In the genomic region with DNA sequence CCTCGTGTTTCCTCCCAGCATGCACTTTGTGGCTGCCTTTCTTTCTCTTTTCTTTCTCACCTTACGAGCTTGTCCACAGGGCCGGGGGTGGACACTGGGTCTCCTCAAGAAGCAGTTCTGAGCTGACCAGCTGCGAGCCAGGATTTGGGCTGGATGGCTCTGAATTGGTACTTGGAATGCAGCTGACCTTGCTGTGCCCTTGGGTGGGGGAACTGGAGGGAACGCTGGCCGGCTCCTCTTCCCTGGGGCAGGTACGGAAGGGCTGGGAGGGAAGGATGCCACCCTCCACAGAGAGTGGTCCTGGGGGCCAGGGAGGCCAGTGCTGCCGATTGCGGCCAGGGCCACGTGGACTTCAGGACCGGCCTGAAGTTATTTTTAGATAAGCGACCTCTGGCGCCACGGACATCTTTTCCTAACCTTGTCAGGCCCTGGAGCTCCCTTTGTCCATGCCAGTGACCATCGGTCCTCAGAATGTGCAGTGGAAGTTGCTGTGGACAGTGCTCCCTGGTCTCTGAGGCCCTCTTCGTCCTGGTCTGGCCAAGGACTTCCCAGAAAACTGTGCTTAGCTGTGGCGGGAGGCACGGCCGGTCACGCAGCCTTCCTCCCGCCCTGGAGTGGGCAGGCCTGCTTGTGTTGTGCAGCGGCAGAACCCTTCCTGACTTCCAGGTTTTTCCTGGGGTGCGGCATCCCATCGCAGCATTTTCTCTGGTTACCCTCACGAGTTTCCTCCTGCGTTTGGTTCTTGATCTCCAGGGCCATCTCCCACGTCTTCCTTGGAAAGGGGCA, we compare ENCODE assay signal across 27 cellular contexts. TPM values are rescaled to one million over a fixed set of nuclear protein-coding genes. Genes with fewer than 3 reads are reported as not detected.
DNase-seq lines count a peak whose midpoint lies in the region; ATAC-seq, FAIRE-seq and TF ChIP-seq lines count a peak whose summit lies in the region.
"Had no signal": no experiment of that assay in that cellular context is flagged by ENCODE, and none has a peak within 500 bp of the region (broad histone marks: within the 10 kb centered on the region; RNA-seq: fewer than 3 reads in every experiment).

No MANE protein-coding gene starts in this region.

- no peak for TF ChIP-seq POLR2A in H1 (IDR thresholded peaks at IDR 0.05; ENCODE audit: control extremely low read depth in 1 of 2, low read depth in 2 of 2, low read length in 2 of 2)

- H4K20me1 ChIP-seq in BLaER1 treated with 17β-estradiol and CSF1 and Interleukin-3, amounts not matched to agents 10 nM and 100 nM, result peaks cover 91 to 97% (median 93%) of the 10 kb centered on the region in 11 experiments
- H4K20me1 ChIP-seq in GM23338 (replicated peaks; ENCODE audit: insufficient read depth) (peaks cover 6% of the 10 kb centered on the region; the same call in 1 of the 2 replicates), H1 (replicated peaks in 1 of 2; ENCODE audit: control insufficient read depth in 1 of 2, insufficient read depth in 2 of 2, low read length in 2 of 2) (peaks cover 7 to 13% of the 10 kb centered on the region in 2 experiments)

- TF ChIP-seq EP300 in H1 (IDR thresholded peaks at IDR 0.05; ENCODE audit: borderline replicate concordance in 1 of 2, low read depth in 2 of 2, low read length in 2 of 2), result no peak

- H3K79me2 ChIP-seq in GM23338 (replicated peaks; ENCODE audit: insufficient read depth), result peaks cover 4% of the 10 kb centered on the region
- H3K79me2 ChIP-seq in H1 (ENCODE audit: control insufficient read depth in 1 of 2, insufficient read depth in 2 of 2, low read length in 2 of 2), result peaks cover 0 to 12% of the 10 kb centered on the region in 2 experiments; a peak in 1 of 4 replicates

- H3K4me2 ChIP-seq in BLaER1 treated with 17β-estradiol and CSF1 and Interleukin-3, amounts not matched to agents 10 nM and 100 nM, result peak overlapping the region; percentile 29 to 91 (median 66)
- H3K4me2 ChIP-seq in GM23338, result no peak overlapping the region
- no peak overlapping the region for H3K4me2 ChIP-seq in H1 (ENCODE audit: insufficient read depth in 1 of 2, low read depth in 2 of 2, low read length in 2 of 2)

- no peak overlapping the region for H4K91ac ChIP-seq in H1 (replicated peaks; ENCODE audit: insufficient read length, low read length)

- H3K14ac ChIP-seq in H1 (ENCODE audit: insufficient read length), result no peak overlapping the region

- ATAC-seq in GM23338, result no peak
- ATAC-seq: activated CD8-positive, alpha-beta T cell treated with anti-CD3 and anti-CD28 coated beads, Interleukin-2, amount 10 ng/mL, durations not matched to agents 7 days and 5 days; activated T-cell treated with anti-CD3 and anti-CD28 coated beads, Interleukin-2, amount 50 U/mL, for 4 hours had no signal

- H2BK120ac ChIP-seq in H1 (replicated peaks; ENCODE audit: low read depth, low read length), result no peak overlapping the region

- DNase-seq in GM23338 (ENCODE audit: low spot score), result no peak
- no peak for DNase-seq in H1 (ENCODE audit: low read depth in 1 of 2, low spot score in 2 of 2)
- DNase-seq in osteocyte (ENCODE audit: extremely low spot score, unreplicated experiment), result no peak
- no peak for DNase-seq in NCI-H2171 (lab: John Stamatoyannopoulos, UW)
- DNase-seq in nucleus accumbens (lab: John Stamatoyannopoulos, UW), result no peak
- DNase-seq in GF-D8 (lab: John Stamatoyannopoulos, UW), result no peak
- DNase-seq in NCI-H1436 (lab: John Stamatoyannopoulos, UW), result no peak
- DNase-seq: activated CD4-positive, CD25-positive, alpha-beta regulatory T cell treated with anti-CD3 and anti-CD28 coated beads, Interleukin-2, amount 50 U/mL, for 72 hours; activated CD8-positive, alpha-beta T cell treated with anti-CD3 and anti-CD28 coated beads, Interleukin-2, amount 10 ng/mL, durations not matched to agents 7 days and 5 days; activated naive CD4-positive, alpha-beta T cell treated with anti-CD3 and anti-CD28 coated beads for 36 hours; activated T-cell treated with anti-CD3 and anti-CD28 coated beads, Interleukin-2, amount 50 U/mL, for 4 hours; CD4-positive, CD25-positive, alpha-beta regulatory T cell; colonic mucosa; DMS 273 treated with DMSO at 0.1 percent for 48 hours; hypothalamus; lower lobe of right lung; NCI-H1694; NCI-H524; NK-92 treated with Interleukin-12 subunit alpha and Interleukin-12 subunit beta, amount 100 ng/mL, for 24 hours; transverse colon had no signal

- no peaks in the 10 kb centered on the region for H3K9me2 ChIP-seq in GM23338 (ENCODE audit: insufficient read depth)

- no peak overlapping the region for H2AK5ac ChIP-seq in H1 (ENCODE audit: low read depth, low read length)

- 92% methylated on average over 25 of the region's 27 CpGs; no CpG with 5 or more reads in 1 of the 2 experiments for WGBS in H1 (ENCODE audit: extremely low coverage in 1 of 2, insufficient coverage in 1 of 2, insufficient read length in 1 of 2, insufficient replicate concordance in 2 of 2, low coverage in 1 of 2, low lambda C conversion rate in 2 of 2, missing lambda C conversion rate in 1 of 2), 2 experiments

- no peak overlapping the region for H4K5ac ChIP-seq in H1 (ENCODE audit: insufficient read length, low read depth, low read length)

- no peak overlapping the region for H3K4me3 ChIP-seq in BLaER1 treated with 17β-estradiol and CSF1 and Interleukin-3, amounts not matched to agents 10 nM and 100 nM
- H3K4me3 ChIP-seq in GM23338, result no peak overlapping the region
- no peak overlapping the region for H3K4me3 ChIP-seq in H1 (ENCODE audit: extremely low read depth in 1 of 4, insufficient read depth in 2 of 4, low read depth in 3 of 4, low read length in 4 of 4)
- H3K4me3 ChIP-seq: colonic mucosa, esophagus muscularis mucosa, lower lobe of right lung, transverse colon had no signal

- H3K9ac ChIP-seq in BLaER1 treated with 17β-estradiol and CSF1 and Interleukin-3, amounts not matched to agents 10 nM and 100 nM, result peak overlapping the region in 4 of 11 experiments; percentile 38 to 55 (median 41); a peak in 4 of 22 replicates
- H3K9ac ChIP-seq in H1 (replicated peaks in 1 of 4; ENCODE audit: extremely low read depth in 1 of 4, low read depth in 3 of 4, low read length in 3 of 4), result no peak overlapping the region

- H3K27ac Mint-ChIP-seq in GM23338 (peak overlapping the region; percentile 63; the same call in 1 of the 2 replicates), osteocyte (ENCODE audit: unreplicated experiment) (peak overlapping the region; percentile 18)
- H3K27ac Mint-ChIP-seq: activated CD8-positive, alpha-beta T cell treated with anti-CD3 and anti-CD28 coated beads, Interleukin-2, amount 10 ng/mL, durations not matched to agents 7 days and 5 days; activated naive CD4-positive, alpha-beta T cell treated with anti-CD3 and anti-CD28 coated beads for 36 hours; CD4-positive, CD25-positive, alpha-beta regulatory T cell; stimulated activated naive CD8-positive, alpha-beta T cell treated with anti-CD3 and anti-CD28 coated beads, Interleukin-15, Interleukin-2, amounts not matched to agents 100 ng/mL and 50 ng/mL, for 24 hours had no signal

- H3K23ac ChIP-seq in H1 (ENCODE audit: insufficient read length), result no peak overlapping the region

- H3K56ac ChIP-seq in H1 (replicated peaks; ENCODE audit: insufficient read length, low read depth, low read length), result no peak overlapping the region

- H2BK12ac ChIP-seq in H1 (ENCODE audit: low read depth, low read length), result 0 out of 2 replicates have a peak overlapping the region, but pooled peaks have one; percentile 39

- FAIRE-seq in H1 (lab: Jason Lieb, UNC), result no peak
- FAIRE-seq: frontal cortex, islet of Langerhans, TTC549 had no signal

- H3K36me3 Mint-ChIP-seq in GM23338 (ENCODE audit: low read depth) (peaks cover 13% of the 10 kb centered on the region), osteocyte (ENCODE audit: unreplicated experiment) (peaks cover 11% of the 10 kb centered on the region)

- 0 out of 22 replicates have a peak overlapping the region, but pooled peaks of 2 of the 11 experiments have one; percentile 2 to 6 for H3K27ac ChIP-seq in BLaER1 treated with 17β-estradiol and CSF1 and Interleukin-3, amounts not matched to agents 10 nM and 100 nM
- H3K27ac ChIP-seq in GM23338 (ENCODE audit: low read depth) (no peak overlapping the region), H1 (ENCODE audit: low read depth, low read length) (no peak overlapping the region)
- H3K27ac ChIP-seq: colonic mucosa, esophagus muscularis mucosa, lower lobe of right lung, neutrophil, transverse colon had no signal

- H2BK15ac ChIP-seq in H1 (ENCODE audit: low read length), result no peak overlapping the region

- TF ChIP-seq CTCF in GM23338 (conservative IDR thresholded peaks at IDR 0.05; ENCODE audit: low read depth in 2 of 2) (no peak), H1 (IDR thresholded peaks at IDR 0.05; ENCODE audit: control extremely low read depth in 1 of 3, insufficient read depth in 1 of 3, low read depth in 1 of 3, low read length in 3 of 3) (no peak), osteocyte (IDR thresholded peaks at IDR 0.05) (no peak)

- no peak overlapping the region; the same call in 1 of the 2 replicates for H3K18ac ChIP-seq in H1 (ENCODE audit: extremely low read depth, low read length)

- peaks cover 7% of the 10 kb centered on the region for H3K27me3 Mint-ChIP-seq in GM23338 (ENCODE audit: insufficient read depth, low read depth, poor library complexity)
- H3K27me3 Mint-ChIP-seq in osteocyte (ENCODE audit: unreplicated experiment), result no peaks in the 10 kb centered on the region
- H3K27me3 Mint-ChIP-seq: CD4-positive, CD25-positive, alpha-beta regulatory T cell; stimulated activated naive CD8-positive, alpha-beta T cell treated with anti-CD3 and anti-CD28 coated beads, Interleukin-15, Interleukin-2, amounts not matched to agents 100 ng/mL and 50 ng/mL, for 24 hours had no signal

- H3K9me3 Mint-ChIP-seq in GM23338 (no peaks in the 10 kb centered on the region; the same call in 2 of the 3 replicates), osteocyte (ENCODE audit: unreplicated experiment) (no peaks in the 10 kb centered on the region)
- H3K9me3 Mint-ChIP-seq: activated naive CD4-positive, alpha-beta T cell treated with anti-CD3 and anti-CD28 coated beads for 36 hours; activated T-cell treated with anti-CD3 and anti-CD28 coated beads, Interleukin-2, amount 50 U/mL, for 4 hours; CD4-positive, CD25-positive, alpha-beta regulatory T cell; stimulated activated naive CD8-positive, alpha-beta T cell treated with anti-CD3 and anti-CD28 coated beads, Interleukin-15, Interleukin-2, amounts not matched to agents 100 ng/mL and 50 ng/mL, for 24 hours had no signal

- H3K79me1 ChIP-seq in H1 (ENCODE audit: low read depth, low read length), result peaks cover 7% of the 10 kb centered on the region

- H2AFZ ChIP-seq in GM23338 (no peak overlapping the region), H1 (ENCODE audit: low read length) (no peak overlapping the region)

- CTCF ChIA-PET in H1 (lab: Charles Lee; ENCODE audit: partially characterized antibody), result interaction anchor here (0.7 to 2.2 kb wide), 4 partner anchors 9 to 123 kb away, joined by 3 to 8 read pairs (median 3); no protein-coding TSS in a partner anchor

- 0 out of 2 replicates have a peak overlapping the region, but pooled peaks have one; percentile 35 for H2BK5ac ChIP-seq in H1 (ENCODE audit: low read depth, low read length)

- H3K4me1 ChIP-seq in BLaER1 treated with 17β-estradiol and CSF1 and Interleukin-3, amounts not matched to agents 10 nM and 100 nM, result peaks cover 43 to 64% (median 58%) of the 10 kb centered on the region in 10 experiments
- H3K4me1 ChIP-seq in GM23338 (ENCODE audit: insufficient read depth) (no peaks in the 10 kb centered on the region), H1 (replicated peaks in 1 of 4; ENCODE audit: control insufficient read depth in 3 of 4, insufficient read depth in 4 of 4, low read length in 3 of 4) (peaks cover 0 to 2% (median 0%) of the 10 kb centered on the region in 4 experiments; a peak in 3 of 7 replicates)
- H3K4me1 ChIP-seq: colonic mucosa, lower lobe of right lung had no signal

- no peaks in the 10 kb centered on the region for H3K9me3 ChIP-seq in BLaER1 treated with 17β-estradiol and CSF1 and Interleukin-3, amounts not matched to agents 10 nM and 100 nM (replicated peaks in 1 of 11)
- H3K9me3 ChIP-seq in H1 (ENCODE audit: insufficient read depth in 2 of 2, low read depth in 1 of 2, low read length in 1 of 2), result no peaks in the 10 kb centered on the region
- H3K9me3 ChIP-seq: colonic mucosa, esophagus muscularis mucosa, lower lobe of right lung, neutrophil, transverse colon had no signal

- peak overlapping the region; percentile 6; the same call in 1 of the 2 replicates for H4K8ac ChIP-seq in H1 (ENCODE audit: extremely low read depth, insufficient read depth, low read length)

- peaks cover 36 to 74% (median 49%) of the 10 kb centered on the region in 11 experiments for H3K36me3 ChIP-seq in BLaER1 treated with 17β-estradiol and CSF1 and Interleukin-3, amounts not matched to agents 10 nM and 100 nM
- no peaks in the 10 kb centered on the region for H3K36me3 ChIP-seq in GM23338 (ENCODE audit: insufficient read depth)
- peaks cover 0 to 8% (median 4%) of the 10 kb centered on the region in 4 experiments; a peak in 3 of 8 replicates for H3K36me3 ChIP-seq in H1 (ENCODE audit: control insufficient read depth in 2 of 4, insufficient read depth in 4 of 4, low read length in 3 of 4)

- no peak for TF ChIP-seq RAD21 in H1 (IDR thresholded peaks at IDR 0.05 in 1 of 2, conservative IDR thresholded peaks at IDR 0.05 in 1 of 2; ENCODE audit: low read depth in 2 of 2, low read length in 2 of 2)

- H3K23me2 ChIP-seq in H1 (ENCODE audit: low read depth, low read length), result no peaks in the 10 kb centered on the region

- H3K27me3 ChIP-seq in BLaER1 treated with 17β-estradiol and CSF1 and Interleukin-3, amounts not matched to agents 10 nM and 100 nM, result no peaks in the 10 kb centered on the region; a peak in 1 of 22 replicates
- no peaks in the 10 kb centered on the region for H3K27me3 ChIP-seq in GM23338 (ENCODE audit: insufficient read depth)
- no peaks in the 10 kb centered on the region for H3K27me3 ChIP-seq in H1 (replicated peaks in 1 of 4; ENCODE audit: control insufficient read depth in 3 of 4, extremely low read depth in 1 of 4, insufficient read depth in 3 of 4, low read length in 3 of 4)
- H3K27me3 ChIP-seq: colonic mucosa, esophagus muscularis mucosa, neutrophil, transverse colon had no signal

- H3K4me3 Mint-ChIP-seq in GM23338 (no peak overlapping the region; the same call in 2 of the 3 replicates), osteocyte (ENCODE audit: unreplicated experiment) (no peak overlapping the region)
- H3K4me3 Mint-ChIP-seq: activated CD8-positive, alpha-beta T cell treated with anti-CD3 and anti-CD28 coated beads, Interleukin-2, amount 10 ng/mL, durations not matched to agents 7 days and 5 days; activated naive CD4-positive, alpha-beta T cell treated with anti-CD3 and anti-CD28 coated beads for 36 hours; activated T-cell treated with anti-CD3 and anti-CD28 coated beads, Interleukin-2, amount 50 U/mL, for 4 hours; stimulated activated naive CD8-positive, alpha-beta T cell treated with anti-CD3 and anti-CD28 coated beads, Interleukin-15, Interleukin-2, amounts not matched to agents 100 ng/mL and 50 ng/mL, for 24 hours had no signal

- POLR2A ChIA-PET in H1 (lab: Charles Lee; ENCODE audit: partially characterized antibody), result no interaction called here

- H3K4ac ChIP-seq in H1 (replicated peaks; ENCODE audit: insufficient read length, low read depth, low read length), result no peak overlapping the region

- peaks cover 18% of the 10 kb centered on the region; the same call in 2 of the 3 replicates for H3K4me1 Mint-ChIP-seq in GM23338
- H3K4me1 Mint-ChIP-seq in osteocyte (ENCODE audit: unreplicated experiment), result peaks cover 17% of the 10 kb centered on the region

- H3F3A ChIP-seq in GM23338 (replicated peaks; ENCODE audit: low read depth), result no peaks in the 10 kb centered on the region

- H2BK20ac ChIP-seq in H1 (ENCODE audit: low read length), result no peak overlapping the region

RNA-seq across cellular contexts. Expression of a gene that starts 13.5 kb away (rescaled TPM):
- total RNA-seq in GM23338 (2014; rRNA removed; shearing (Covaris generic)), result 0.97 and 1.8 TPM in 2 replicates
- polyA plus RNA-seq in GM23338 (2016; fragmentation: Nextera tagmentation; extraction: Ambion mirVana) (0.27 and 0.61 TPM in 2 replicates), H1 (2011; rRNA removed) (0.41 and 0.97 TPM in 2 replicates)
- 0.80 and 1.4 TPM in 2 replicates for total RNA-seq in H1 (2021; fragmentation: NEBNext Ultra II Directional; extraction: Animal tissue kit (Norgen Biotek cat#: 25700))
- 0.72 TPM for polyA plus RNA-seq in H1 (2011; cell fraction: cytosol; rRNA removed)
- 3.3 TPM for polyA plus RNA-seq in H1 (2011; cell fraction: nucleus; rRNA removed)
- polyA plus RNA-seq in H1 (2012, experiment 1 of 2), result 0.36 to 0.64 TPM (median 0.48 TPM) in 4 replicates
- polyA plus RNA-seq in H1 (2012, experiment 2 of 2), result 0.49 TPM
- 0.28 TPM for polyA plus RNA-seq in H1 (2013, experiment 1 of 2)
- polyA plus RNA-seq in H1 (2013, experiment 2 of 2), result 0.15 TPM
- polyA minus RNA-seq in H1 (2011; rRNA and poly(A)+ RNA removed), result 0.49 and 0.50 TPM in 2 replicates
- 0.66 TPM for polyA minus RNA-seq in H1 (2011; cell fraction: cytosol; rRNA and poly(A)+ RNA removed)
- polyA minus RNA-seq in H1 (2011; cell fraction: nucleus; rRNA and poly(A)+ RNA removed), result 1.5 TPM
- 54.9 and 55.8 TPM in 2 replicates for total RNA-seq in osteocyte

RNA-seq across cellular contexts. Expression of a gene that starts 36.5 kb away (rescaled TPM):
- total RNA-seq in GM23338 (2014; rRNA removed; shearing (Covaris generic)), result 80.6 and 80.9 TPM in 2 replicates
- polyA plus RNA-seq in GM23338 (2016; fragmentation: Nextera tagmentation; extraction: Ambion mirVana) (127 and 129 TPM in 2 replicates), H1 (2011; rRNA removed) (150 and 193 TPM in 2 replicates)
- total RNA-seq in H1 (2021; fragmentation: NEBNext Ultra II Directional; extraction: Animal tissue kit (Norgen Biotek cat#: 25700)), result 73.8 and 74.2 TPM in 2 replicates
- 191 TPM for polyA plus RNA-seq in H1 (2011; cell fraction: cytosol; rRNA removed)
- 139 TPM for polyA plus RNA-seq in H1 (2011; cell fraction: nucleus; rRNA removed)
- polyA plus RNA-seq in H1 (2012, experiment 1 of 2), result 119 to 129 TPM (median 120 TPM) in 4 replicates
- polyA plus RNA-seq in H1 (2012, experiment 2 of 2), result 43.2 TPM
- polyA plus RNA-seq in H1 (2013, experiment 1 of 2), result 56.0 TPM
- 59.2 TPM for polyA plus RNA-seq in H1 (2013, experiment 2 of 2)
- 122 and 146 TPM in 2 replicates for polyA minus RNA-seq in H1 (2011; rRNA and poly(A)+ RNA removed)
- 59.1 TPM for polyA minus RNA-seq in H1 (2011; cell fraction: cytosol; rRNA and poly(A)+ RNA removed)
- polyA minus RNA-seq in H1 (2011; cell fraction: nucleus; rRNA and poly(A)+ RNA removed), result 53.7 TPM
- 94.7 and 106 TPM in 2 replicates for total RNA-seq in osteocyte

Comparison
In these comparisons a context has a peak if more than half of its experiments do, and no peak if none do; other contexts are left out.
1. H3K4me2 ChIP-seq: peak in BLaER1 treated with 17β-estradiol and CSF1 and Interleukin-3, amounts not matched to agents 10 nM and 100 nM (11 of 11); none in GM23338 (single experiment) and H1 (0 of 2).
2. RNA of a gene that starts 13.5 kb away (total RNA-seq): 54.9 to 55.8 TPM in osteocyte; 0.97 to 1.8 TPM in GM23338 and 0.80 to 1.4 TPM in H1; every median in the first group is over 10 times any median in the second.